ENCODE assay signal across 19 cellular contexts in the genomic region with DNA sequence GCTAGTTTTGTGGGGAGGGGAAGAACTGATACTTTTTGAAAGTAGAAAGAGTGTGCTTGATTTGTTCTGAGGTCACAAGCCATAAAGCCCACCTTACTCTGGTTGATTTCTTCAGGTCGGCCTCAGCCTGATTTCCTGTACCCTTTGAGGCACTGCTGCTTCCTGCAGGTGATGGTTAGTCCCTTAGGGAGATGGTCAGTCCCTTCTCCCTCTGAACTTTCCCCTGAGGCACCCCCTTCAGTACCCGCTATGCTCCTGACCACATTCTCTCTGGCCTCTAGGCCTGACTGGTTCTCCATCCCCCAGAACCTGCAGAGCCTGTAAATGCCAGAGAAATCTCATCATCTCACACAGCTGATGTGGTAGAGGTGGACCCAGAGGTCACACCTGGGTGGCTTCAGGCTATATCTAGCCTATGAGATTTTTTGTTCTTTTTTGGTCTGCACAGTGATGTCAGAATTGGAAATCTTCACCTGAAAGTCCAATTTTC. TPM values are rescaled to one million over a fixed set of nuclear protein-coding genes. Genes with fewer than 3 reads are reported as not detected.
DNase-seq lines count a peak whose midpoint lies in the region; ATAC-seq and TF ChIP-seq lines count a peak whose summit lies in the region.
"Had no signal": no experiment of that assay in that cellular context is flagged by ENCODE, and none has a peak within 500 bp of the region (broad histone marks: within the 10 kb centered on the region; RNA-seq: fewer than 3 reads in every experiment).

No MANE protein-coding gene starts in this region.

- no peaks in the 10 kb centered on the region for H3K9me3 Mint-ChIP-seq in activated naive CD8-positive, alpha-beta T cell treated with anti-CD3 and anti-CD28 coated beads, Interleukin-2, amount 50 U/mL, for 24 hours
- H3K9me3 Mint-ChIP-seq: activated naive CD4-positive, alpha-beta T cell treated with anti-CD3 and anti-CD28 coated beads, Interleukin-2, amount 50 U/mL, for 24 hours had no signal

- peaks cover 40% of the 10 kb centered on the region for H3K4me1 ChIP-seq in left ventricle myocardium inferior
- H3K4me1 ChIP-seq in tibial artery: peaks cover 0 to 59% (median 45%) of the 10 kb centered on the region in 4 donors

- no peak overlapping the region for H3K4me3 ChIP-seq in left ventricle myocardium inferior
- H3K4me3 ChIP-seq in tibial artery: no peak overlapping the region

- no peaks in the 10 kb centered on the region for H3K36me3 Mint-ChIP-seq in activated naive CD8-positive, alpha-beta T cell treated with anti-CD3 and anti-CD28 coated beads, Interleukin-2, amount 50 U/mL, for 24 hours (ENCODE audit: low read depth)
- H3K36me3 Mint-ChIP-seq: activated naive CD4-positive, alpha-beta T cell treated with anti-CD3 and anti-CD28 coated beads, Interleukin-2, amount 50 U/mL, for 24 hours; type B pancreatic cell had no signal

- DNase-seq in left ventricle myocardium inferior (no peak), left cardiac atrium (no peak), tibial artery (no peak), NCI-H2081 treated with DMSO at 0.1 percent for 48 hours (lab: John Stamatoyannopoulos, UW) (no peak), RKO (ENCODE audit: low spot score) (no peak)
- DNase-seq in activated naive CD8-positive, alpha-beta T cell treated with anti-CD3 and anti-CD28 coated beads, Interleukin-2, amount 50 U/mL, for 24 hours: no peak
- DNase-seq in central memory CD4-positive, alpha-beta T cell: no peak
- DNase-seq: cerebellar nuclear complex; COR-L47; NCI-H1694; NCI-H526; occipital lobe; Right ventricle myocardium superior; stimulated activated CD4-positive, alpha-beta T cell treated with anti-CD3 and anti-CD28 coated beads, Interleukin-12 subunit alpha, Interleukin-12 subunit beta, amount 100 ng/mL, for 4 hours had no signal

- H3K27ac Mint-ChIP-seq in activated naive CD8-positive, alpha-beta T cell treated with anti-CD3 and anti-CD28 coated beads, Interleukin-2, amount 50 U/mL, for 24 hours: peak overlapping the region; percentile 36
- H3K27ac Mint-ChIP-seq: type B pancreatic cell had no signal

- H3K27me3 Mint-ChIP-seq in activated naive CD8-positive, alpha-beta T cell treated with anti-CD3 and anti-CD28 coated beads, Interleukin-2, amount 50 U/mL, for 24 hours: no peaks in the 10 kb centered on the region
- H3K27me3 Mint-ChIP-seq: activated naive CD4-positive, alpha-beta T cell treated with anti-CD3 and anti-CD28 coated beads, Interleukin-2, amount 50 U/mL, for 24 hours; type B pancreatic cell had no signal

- intact Hi-C loops in left ventricle myocardium inferior (cut with micrococcal nuclease): no loop called here
- intact Hi-C loops in left cardiac atrium (cut with DNase I): no loop called here
- intact Hi-C loops in tibial artery (cut with DNase I; ENCODE audit: low total_unique reads): no loop called here

- H3K36me3 ChIP-seq in left ventricle myocardium inferior (no peaks in the 10 kb centered on the region), tibial artery (no peaks in the 10 kb centered on the region)

- peaks cover 56% of the 10 kb centered on the region for H3K4me1 Mint-ChIP-seq in activated naive CD8-positive, alpha-beta T cell treated with anti-CD3 and anti-CD28 coated beads, Interleukin-2, amount 50 U/mL, for 24 hours

- ATAC-seq in left cardiac atrium (no peak), HG03342 (IDR thresholded peaks at IDR 0.05; ENCODE audit: unreplicated experiment) (peak; percentile 43)
- no peak for ATAC-seq in activated naive CD8-positive, alpha-beta T cell treated with anti-CD3 and anti-CD28 coated beads, Interleukin-2, amount 50 U/mL, for 24 hours
- ATAC-seq: left lobe of liver had no signal

- TF ChIP-seq CTCF in left ventricle myocardium inferior (IDR thresholded peaks at IDR 0.05; ENCODE audit: borderline replicate concordance) (no peak), tibial artery (IDR thresholded peaks at IDR 0.05) (no peak)

- H3K27ac ChIP-seq in left ventricle myocardium inferior (replicated peaks) (peak overlapping the region; percentile 85), tibial artery (peak overlapping the region; percentile 80 to 94)
- H3K27ac ChIP-seq: KMS-11 had no signal

- H3K9me3 ChIP-seq in left ventricle myocardium inferior (replicated peaks) (no peaks in the 10 kb centered on the region), tibial artery (no peaks in the 10 kb centered on the region)

- H3K4me3 Mint-ChIP-seq in activated naive CD8-positive, alpha-beta T cell treated with anti-CD3 and anti-CD28 coated beads, Interleukin-2, amount 50 U/mL, for 24 hours: no peak overlapping the region
- H3K4me3 Mint-ChIP-seq: activated naive CD4-positive, alpha-beta T cell treated with anti-CD3 and anti-CD28 coated beads, Interleukin-2, amount 50 U/mL, for 24 hours; type B pancreatic cell had no signal

- H3K27me3 ChIP-seq in left ventricle myocardium inferior (ENCODE audit: low read depth) (no peaks in the 10 kb centered on the region), tibial artery (no peaks in the 10 kb centered on the region)

RNA-seq across cellular contexts. Expression of gene ID3, which starts 15.0 kb away (rescaled TPM):
- 75.2 TPM for total RNA-seq in left ventricle myocardium inferior
- total RNA-seq in left cardiac atrium: 100 to 1,000 TPM; 119 to 172 TPM

RNA-seq across cellular contexts. Expression of gene E2F2, which starts 43.3 kb away (rescaled TPM):
- total RNA-seq in left ventricle myocardium inferior (0.16 TPM), left cardiac atrium (1 to 10 TPM in 1 of 2 donors, under 1 TPM in 1; 0.18 to 1.3 TPM)
